Comparison of ENCODE assay signal across 8 cellular contexts in the genomic region with DNA sequence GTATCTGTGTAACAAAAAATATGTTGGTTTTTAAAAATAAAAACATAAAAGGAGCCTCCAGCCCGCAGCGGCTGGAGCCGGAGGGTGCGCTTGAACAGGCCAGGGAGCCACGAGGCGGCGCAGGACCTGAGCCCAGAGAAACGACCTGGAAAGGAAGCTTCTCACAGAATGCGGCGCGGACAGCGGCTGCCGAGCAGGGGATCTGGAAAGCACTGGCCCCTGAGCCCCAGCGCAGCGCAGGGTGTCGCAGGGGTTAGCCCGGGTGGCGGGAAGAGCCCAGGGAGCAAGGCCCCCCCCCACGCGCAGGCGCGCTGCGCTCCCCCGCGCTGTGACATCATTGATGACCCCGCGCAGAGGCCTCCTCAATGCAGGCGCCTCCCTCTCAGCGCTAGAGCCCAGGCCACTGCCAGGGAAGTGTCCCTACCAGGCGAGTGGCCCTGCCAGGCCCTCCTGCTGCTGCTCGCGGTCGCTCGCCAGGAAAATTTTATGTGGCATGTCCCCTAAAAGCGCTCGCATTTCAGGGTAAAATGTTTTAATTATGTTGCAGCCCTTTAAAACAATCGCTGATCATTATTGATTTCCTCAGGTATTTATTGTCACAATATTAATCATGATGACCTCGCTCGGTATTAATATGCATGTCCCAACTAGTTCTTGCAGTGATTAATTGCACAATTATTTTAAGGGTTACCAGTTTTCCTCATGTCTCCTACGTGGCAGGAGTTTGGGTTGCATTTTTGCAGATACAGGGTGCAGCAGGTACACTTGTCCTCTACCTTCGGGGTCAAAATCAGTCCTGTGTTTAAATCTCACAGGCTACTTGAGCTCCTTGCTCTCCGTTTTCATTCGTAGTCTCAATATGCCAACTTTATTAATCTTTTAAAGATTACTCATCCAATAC.
DNase-seq lines count a peak whose midpoint lies in the region; ATAC-seq, FAIRE-seq and TF ChIP-seq lines count a peak whose summit lies in the region.

No MANE protein-coding gene starts in this region.

- no TSS peak for BruUV-seq in endothelial cell of umbilical vein (replicated peaks; lab: Mats Ljungman, UMichigan)

- H3K36me3 Mint-ChIP-seq in mesothelial cell of epicardium = peaks cover 1% of the 10 kb centered on the region

- no peaks in the 10 kb centered on the region for H3K79me2 ChIP-seq in ACC112 (ENCODE audit: control insufficient read depth, insufficient read depth, low read length, unreplicated experiment)
- no peaks in the 10 kb centered on the region for H3K79me2 ChIP-seq in endothelial cell of umbilical vein (ENCODE audit: control insufficient read depth, insufficient read depth, low read length)

- H3K9me1 ChIP-seq in endothelial cell of umbilical vein (replicated peaks; ENCODE audit: control insufficient read depth, extremely low read depth, insufficient read depth, low read length) = no peaks in the 10 kb centered on the region

- peak overlapping the region; percentile 28 for H3K9ac ChIP-seq in endothelial cell of umbilical vein (replicated peaks; ENCODE audit: extremely low read depth, insufficient read depth, low read length)

- peaks cover 18% of the 10 kb centered on the region for H3K4me1 Mint-ChIP-seq in mesothelial cell of epicardium

- no peak for TF ChIP-seq POLR2A in endothelial cell of umbilical vein (IDR thresholded peaks at IDR 0.05; ENCODE audit: low read depth, low read length)

- CTCF ChIA-PET in endothelial cell of umbilical vein (lab: Charles Lee) = interaction anchor here (0.6 to 1.0 kb wide), 7 partner anchors 25 to 106 kb away, joined by 3 to 27 read pairs (median 4); no protein-coding TSS in a partner anchor

- H3K4me3 Mint-ChIP-seq in mesothelial cell of epicardium = peak overlapping the region; percentile 68

- H3K4me3 ChIP-seq in ACC112 (ENCODE audit: low read depth, low read length) (peak overlapping the region; percentile 78), endothelial cell of umbilical vein (replicated peaks in 1 of 3; ENCODE audit: insufficient read depth in 1 of 3, low read depth in 1 of 3, low read length in 3 of 3) (peak overlapping the region in 2 of 3 experiments; percentile 37 to 44)

- H3K27me3 Mint-ChIP-seq in mesothelial cell of epicardium (ENCODE audit: low read depth) = no peaks in the 10 kb centered on the region

- FAIRE-seq in endothelial cell of umbilical vein (lab: Jason Lieb, UNC) = peak; percentile 57

- DNase-seq in NOMO-1 (lab: John Stamatoyannopoulos, UW; ENCODE audit: unreplicated experiment in 2 of 2) (peak; percentile 94 to 96), activated T-cell treated with anti-CD3 and anti-CD28 coated beads for 24 hours (ENCODE audit: low read depth) (peak; percentile 68), endothelial cell of umbilical vein (ENCODE audit: low read depth, low spot score) (peak; percentile 87), mesothelial cell of epicardium (ENCODE audit: low spot score in 2 of 2, unreplicated experiment in 2 of 2) (peak; percentile 64 to 83)
- peak; percentile 49 for DNase-seq in stimulated activated CD8-positive, alpha-beta memory T cell treated with anti-CD3 and anti-CD28 coated beads, Interleukin-15, amount 100 ng/mL, for 24 hours (ENCODE audit: low read depth)

- intact Hi-C loops in endothelial cell of umbilical vein (cut with micrococcal nuclease) = loop anchor here (2.0 to 5.0 kb wide), 5 partner anchors 26 to 134 kb away; partner anchors contain the start of gene USP22

- no peaks in the 10 kb centered on the region for H3K36me3 ChIP-seq in ACC112 (ENCODE audit: insufficient read depth, low read length)
- no peaks in the 10 kb centered on the region for H3K36me3 ChIP-seq in endothelial cell of umbilical vein (ENCODE audit: control insufficient read depth in 2 of 2, extremely low read depth in 1 of 2, insufficient read depth in 2 of 2, low read length in 2 of 2)

- H3K27ac Mint-ChIP-seq in mesothelial cell of epicardium = peak overlapping the region; percentile 88

- TF ChIP-seq CTCF in endothelial cell of umbilical vein (IDR thresholded peaks at IDR 0.05; ENCODE audit: extremely low read depth in 1 of 2, insufficient read depth in 1 of 2, low read depth in 1 of 2, low read length in 2 of 2) (peak; percentile 64 to 73), mesothelial cell of epicardium (IDR thresholded peaks at IDR 0.05; ENCODE audit: unreplicated experiment) (no peak)

- POLR2A ChIA-PET in endothelial cell of umbilical vein (lab: Charles Lee) = no interaction called here

- H3K27me3 ChIP-seq in ACC112 (ENCODE audit: insufficient read depth, low read length) (no peaks in the 10 kb centered on the region), endothelial cell of umbilical vein (ENCODE audit: control insufficient read depth in 2 of 2, insufficient read depth in 2 of 2, low read length in 2 of 2) (no peaks in the 10 kb centered on the region)

- peak overlapping the region; percentile 65 for H3K27ac ChIP-seq in ACC112 (ENCODE audit: low read depth, low read length)
- peak overlapping the region; percentile 19 for H3K27ac ChIP-seq in endothelial cell of umbilical vein (ENCODE audit: insufficient read depth, low read depth, low read length)

- no peaks in the 10 kb centered on the region for H3K9me3 Mint-ChIP-seq in mesothelial cell of epicardium

- peak overlapping the region; percentile 100 for H2AFZ ChIP-seq in ACC112 (ENCODE audit: low read length, unreplicated experiment)
- peak overlapping the region; percentile 62 for H2AFZ ChIP-seq in endothelial cell of umbilical vein (ENCODE audit: low read depth, low read length)

- no peaks in the 10 kb centered on the region for H3K9me3 ChIP-seq in endothelial cell of umbilical vein (replicated peaks; ENCODE audit: control insufficient read depth, insufficient read depth, low read length)

- H3K4me2 ChIP-seq in endothelial cell of umbilical vein (ENCODE audit: insufficient read depth, low read length) = peak overlapping the region; percentile 56

- peak; percentile 96 for ATAC-seq in GM18868 (IDR thresholded peaks at IDR 0.05; ENCODE audit: unreplicated experiment)
- peak; percentile 83 for ATAC-seq in HG03159 (IDR thresholded peaks at IDR 0.05; ENCODE audit: unreplicated experiment)

- H3K4me1 ChIP-seq in ACC112 (ENCODE audit: control insufficient read depth, insufficient read depth, low read length, unreplicated experiment) (peaks cover 6% of the 10 kb centered on the region), endothelial cell of umbilical vein (ENCODE audit: control insufficient read depth, extremely low read depth, insufficient read depth, low read length) (peaks cover 2% of the 10 kb centered on the region)

- dilution Hi-C loops in endothelial cell of umbilical vein (cut with MboI; ENCODE audit: extremely low pct_ligation_motif_present, low sequenced_read_pairs) = no loop called here

- H4K20me1 ChIP-seq in endothelial cell of umbilical vein (replicated peaks; ENCODE audit: control insufficient read depth, extremely low read depth, insufficient read depth, low read length) = no peaks in the 10 kb centered on the region

TF ChIP-seq in endothelial cell of umbilical vein, 7 proteins besides CTCF, POLR2A, EP300 and RAD21:
- TF ChIP-seq FOS (IDR thresholded peaks at IDR 0.05; ENCODE audit: borderline replicate concordance, insufficient read depth, low read length) = no peak
- no peak for TF ChIP-seq POLR2AphosphoS5 (IDR thresholded peaks at IDR 0.05; ENCODE audit: insufficient read depth, low read depth, low read length)
- no peak for TF ChIP-seq GATA2 (IDR thresholded peaks at IDR 0.05; ENCODE audit: insufficient read depth, insufficient read length, low read depth, low read length)
- no peak for TF ChIP-seq EZH2 (IDR thresholded peaks at IDR 0.05; ENCODE audit: borderline replicate concordance, low read depth, low read length, severe bottlenecking)
- TF ChIP-seq JUN (IDR thresholded peaks at IDR 0.05; ENCODE audit: borderline replicate concordance, insufficient read depth, insufficient read length, low read depth) = no peak
- no peak for TF ChIP-seq MYC (IDR thresholded peaks at IDR 0.05; ENCODE audit: low read depth, low read length)
- TF ChIP-seq MAX (IDR thresholded peaks at IDR 0.05; ENCODE audit: insufficient read depth, insufficient read length) = no peak

Comparison
In these comparisons a context has a peak if more than half of its experiments do, and no peak if none do; other contexts are left out.
1. Peak in every context shown above with its lines: DNase-seq, ATAC-seq, H3K4me3 ChIP-seq and H3K27ac ChIP-seq.